13 cellular contexts compared by ENCODE assay signal in the genomic region with DNA sequence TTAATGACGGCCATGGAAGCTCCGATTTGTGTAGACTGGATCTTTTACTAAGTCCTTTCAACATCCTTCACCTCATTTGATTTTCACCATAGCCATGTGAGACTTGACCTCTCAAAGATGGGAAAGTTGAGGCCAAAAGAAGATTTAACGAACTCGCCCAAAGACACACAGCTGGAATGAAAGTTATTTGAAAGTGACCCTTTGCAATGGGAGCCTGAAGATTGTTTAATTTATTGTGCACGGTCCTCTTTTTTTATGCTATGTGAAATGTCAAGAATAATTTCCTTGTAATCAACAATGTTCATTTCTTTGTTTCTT. TPM values are rescaled to one million over a fixed set of nuclear protein-coding genes. Genes with fewer than 3 reads are reported as not detected.
DNase-seq lines count a peak whose midpoint lies in the region; ATAC-seq and TF ChIP-seq lines count a peak whose summit lies in the region.
"Had no signal": no experiment of that assay in that cellular context is flagged by ENCODE, and none has a peak within 500 bp of the region (broad histone marks: within the 10 kb centered on the region; RNA-seq: fewer than 3 reads in every experiment).

No MANE protein-coding gene starts in this region.

- H3K27me3 ChIP-seq in left ventricle myocardium inferior (ENCODE audit: low read depth): no peaks in the 10 kb centered on the region
- peaks cover 22% of the 10 kb centered on the region for H3K27me3 ChIP-seq in PC-9 (ENCODE audit: insufficient read depth, low read depth)
- H3K27me3 ChIP-seq: Peyer's patch, SJCRH30 had no signal

- no peaks in the 10 kb centered on the region for H3K79me2 ChIP-seq in PC-9 (ENCODE audit: low read depth)

- H3K9me2 ChIP-seq in PC-9 (ENCODE audit: insufficient read depth): no peaks in the 10 kb centered on the region

- DNase-seq in left ventricle myocardium inferior (no peak), Right ventricle myocardium superior (no peak), PC-9 (no peak), coronary artery (ENCODE audit: low spot score) (no peak), GM20000 (ENCODE audit: low spot score) (no peak), NCI-H1092 (lab: John Stamatoyannopoulos, UW) (no peak), T-helper 2 cell (no peak), NOMO-1 treated with DMSO at 0.1 percent for 48 hours (lab: John Stamatoyannopoulos, UW; ENCODE audit: unreplicated experiment) (no peak)
- DNase-seq: COR-L47 had no signal

- CTCF ChIA-PET in PC-9 (lab: Charles Lee): interaction anchor here (0.6 kb wide), 1 partner anchor 251 kb away, joined by 4 read pairs; no protein-coding TSS in a partner anchor

- POLR2A ChIA-PET in PC-9 (lab: Charles Lee; ENCODE audit: unreplicated experiment): no interaction called here

- no peak overlapping the region for H2AFZ ChIP-seq in PC-9
- H2AFZ ChIP-seq: GM23248 had no signal

- ATAC-seq in Right ventricle myocardium superior (ENCODE audit: poor library complexity): no peak

- no peak overlapping the region for H3K4me3 ChIP-seq in left ventricle myocardium inferior
- no peak overlapping the region for H3K4me3 ChIP-seq in PC-9
- H3K4me3 ChIP-seq in coronary artery: no peak overlapping the region
- H3K4me3 ChIP-seq: GM23248, Peyer's patch, SJCRH30 had no signal

- H3K36me3 ChIP-seq in left ventricle myocardium inferior (no peaks in the 10 kb centered on the region), PC-9 (ENCODE audit: low read depth) (no peaks in the 10 kb centered on the region)
- H3K36me3 ChIP-seq: Peyer's patch, SJCRH30 had no signal

- no peaks in the 10 kb centered on the region; the same call in 1 of the 2 replicates for H3F3A ChIP-seq in PC-9 (ENCODE audit: insufficient read depth, low read depth)

- BruUV-seq in PC-9 (replicated peaks; lab: Mats Ljungman, UMichigan): no TSS peak

- TF ChIP-seq CTCF in left ventricle myocardium inferior (IDR thresholded peaks at IDR 0.05; ENCODE audit: borderline replicate concordance): peak; percentile 5
- TF ChIP-seq CTCF in PC-9 (conservative IDR thresholded peaks at IDR 0.05): peak; percentile 27; the same call in 1 of the 2 replicates
- TF ChIP-seq CTCF in coronary artery (IDR thresholded peaks at IDR 0.05): peak; percentile 17
- TF ChIP-seq CTCF in GM20000 (IDR thresholded peaks at IDR 0.05; ENCODE audit: extremely low read depth, missing control alignments): no peak

- H3K4me2 ChIP-seq in PC-9: no peak overlapping the region
- H3K4me2 ChIP-seq: KMS-11 had no signal

- no peaks in the 10 kb centered on the region for H4K20me1 ChIP-seq in PC-9 (ENCODE audit: insufficient read depth)

- H3K9me3 ChIP-seq in left ventricle myocardium inferior (replicated peaks) (peaks cover 7% of the 10 kb centered on the region), PC-9 (ENCODE audit: insufficient read depth, low read depth) (peaks cover 4% of the 10 kb centered on the region; the same call in 1 of the 2 replicates)
- H3K9me3 ChIP-seq: Peyer's patch had no signal

- intact Hi-C loops in left ventricle myocardium inferior (cut with micrococcal nuclease) (loop anchor here (5.0 kb wide), 2 partner anchors 465 to 515 kb away; no protein-coding TSS in a partner anchor), Right ventricle myocardium superior (cut with DNase I) (loop anchor here (2.0 to 5.0 kb wide), 2 partner anchors 515 to 673 kb away; no protein-coding TSS in a partner anchor), PC-9 (cut with micrococcal nuclease; ENCODE audit: unreplicated experiment) (loop anchor here (1.0 to 5.0 kb wide), 5 partner anchors 155 to 674 kb away; no protein-coding TSS in a partner anchor)

- H3K27ac ChIP-seq in left ventricle myocardium inferior (replicated peaks) (no peak overlapping the region), PC-9 (no peak overlapping the region), coronary artery (no peak overlapping the region)
- H3K27ac ChIP-seq: GM23248, KMS-11, Peyer's patch, SJCRH30 had no signal

- H3K4me1 ChIP-seq in left ventricle myocardium inferior (no peaks in the 10 kb centered on the region), PC-9 (replicated peaks; ENCODE audit: insufficient read depth) (peaks cover 23% of the 10 kb centered on the region)

RNA-seq across cellular contexts. Expression of a gene that starts 58.0 kb away (rescaled TPM):
- 97.0 TPM for total RNA-seq in left ventricle myocardium inferior
- total RNA-seq in Right ventricle myocardium superior: 85.8 TPM
- 57.6 and 64.7 TPM in 2 replicates for total RNA-seq in PC-9 (2021)
